ENCODE assay signal across 8 cellular contexts in the genomic region with DNA sequence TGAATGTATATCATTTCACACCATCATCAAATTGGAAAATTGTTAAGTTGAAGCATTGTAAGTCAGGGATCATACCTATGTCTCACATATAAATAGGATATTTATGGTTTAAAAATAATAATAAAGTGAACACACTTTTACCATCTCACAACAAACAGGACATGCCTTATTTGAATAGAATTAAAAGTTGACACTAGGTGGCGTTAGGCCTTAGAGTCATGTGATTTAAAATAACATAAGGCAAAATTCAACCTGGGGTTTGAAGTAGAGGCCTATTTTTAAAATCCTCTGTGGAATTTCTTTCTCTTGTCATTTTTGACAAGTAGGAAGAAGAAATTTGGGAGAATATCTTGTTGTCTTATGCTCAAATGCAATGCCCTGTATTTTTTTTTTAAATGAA.
DNase-seq lines count a peak whose midpoint lies in the region; ATAC-seq, FAIRE-seq and TF ChIP-seq lines count a peak whose summit lies in the region.
"Had no signal": no experiment of that assay in that cellular context is flagged by ENCODE, and none has a peak within 500 bp of the region (broad histone marks: within the 10 kb centered on the region; RNA-seq: fewer than 3 reads in every experiment).

No MANE protein-coding gene starts in this region.

- H3K4me3 Mint-ChIP-seq in astrocyte (ENCODE audit: unreplicated experiment) (no peak overlapping the region), nephron (no peak overlapping the region)

- H3K4me2 ChIP-seq in astrocyte (ENCODE audit: low read length), result no peak overlapping the region

- no peaks in the 10 kb centered on the region for H3K4me1 ChIP-seq in astrocyte (ENCODE audit: insufficient read depth, low read length)

- no peaks in the 10 kb centered on the region for H3K27me3 ChIP-seq in astrocyte (ENCODE audit: insufficient read depth, low read length)

- TF ChIP-seq CTCF in GM12875 (IDR thresholded peaks at IDR 0.05; ENCODE audit: borderline replicate concordance, insufficient read depth, low read depth, low read length) (peak; percentile 26; the same call in 1 of the 2 replicates), astrocyte (IDR thresholded peaks at IDR 0.05; ENCODE audit: insufficient read depth, low read depth, low read length) (peak; percentile 27), nephron (IDR thresholded peaks at IDR 0.05; ENCODE audit: unreplicated experiment in 3 of 3) (peak; percentile 32 to 45 (median 33))

- H3K36me3 Mint-ChIP-seq in astrocyte (ENCODE audit: low read depth, unreplicated experiment), result no peaks in the 10 kb centered on the region
- peaks cover 9% of the 10 kb centered on the region for H3K36me3 Mint-ChIP-seq in nephron (ENCODE audit: low read depth)

- ATAC-seq in left colon (no peak), HG03521 (IDR thresholded peaks at IDR 0.05; ENCODE audit: unreplicated experiment) (no peak)

- FAIRE-seq in astrocyte (lab: Jason Lieb, UNC), result no peak

- no peaks in the 10 kb centered on the region for H3K79me2 ChIP-seq in astrocyte (ENCODE audit: insufficient read depth, low read length)

- H2AFZ ChIP-seq in astrocyte (ENCODE audit: low read depth, low read length), result no peak overlapping the region

- no peaks in the 10 kb centered on the region for H3K36me3 ChIP-seq in astrocyte (ENCODE audit: insufficient read depth, low read length)

- no peaks in the 10 kb centered on the region for H4K20me1 ChIP-seq in astrocyte (ENCODE audit: insufficient read depth, low read length)

- no peaks in the 10 kb centered on the region for H3K27me3 Mint-ChIP-seq in astrocyte (ENCODE audit: low read depth, unreplicated experiment)
- H3K27me3 Mint-ChIP-seq in nephron (ENCODE audit: low read depth), result no peaks in the 10 kb centered on the region

- H3K9ac ChIP-seq in astrocyte (ENCODE audit: low read length), result no peak overlapping the region

- H3K4me1 Mint-ChIP-seq in astrocyte (ENCODE audit: low read depth, unreplicated experiment) (no peaks in the 10 kb centered on the region), nephron (no peaks in the 10 kb centered on the region)

- DNase-seq in HuH-7 (ENCODE audit: low spot score), result peak; percentile 1
- DNase-seq in astrocyte (ENCODE audit: low read depth), result peak; percentile 1
- no peak for DNase-seq in left colon
- no peak for DNase-seq in AG08396 (ENCODE audit: low spot score)
- DNase-seq: activated naive CD4-positive, alpha-beta T cell treated with anti-CD3 and anti-CD28 coated beads, Interleukin-2, amount 50 U/mL, for 16 hours had no signal

- H3K9me3 Mint-ChIP-seq in astrocyte (ENCODE audit: unreplicated experiment) (peaks cover 8% of the 10 kb centered on the region), nephron (peaks cover 15% of the 10 kb centered on the region)

- H3K27ac Mint-ChIP-seq in astrocyte (ENCODE audit: unreplicated experiment), result no peak overlapping the region
- no peak overlapping the region for H3K27ac Mint-ChIP-seq in nephron

- intact Hi-C loops in left colon (cut with DNase I, micrococcal nuclease), result no loop called here

- H3K27ac ChIP-seq in astrocyte (ENCODE audit: low read depth, low read length), result no peak overlapping the region

- no peaks in the 10 kb centered on the region for H3K9me3 ChIP-seq in astrocyte (ENCODE audit: insufficient read depth, low read depth, low read length)

- no peak overlapping the region for H3K4me3 ChIP-seq in GM12875 (ENCODE audit: low read depth, low read length)
- H3K4me3 ChIP-seq in astrocyte (ENCODE audit: insufficient read depth, low read depth, low read length), result no peak overlapping the region

Comparison
In these comparisons a context has a peak if more than half of its experiments do, and no peak if none do; other contexts are left out.
1. DNase-seq: peak in HuH-7 (single experiment) and astrocyte (single experiment); none in left colon (0 of 2) and AG08396 (single experiment).
2. Peak in every context shown above with its lines, with median percentiles within 50 percentile points of each other: CTCF ChIP-seq.